ENCODE assay signal across 20 cellular contexts in the genomic region with DNA sequence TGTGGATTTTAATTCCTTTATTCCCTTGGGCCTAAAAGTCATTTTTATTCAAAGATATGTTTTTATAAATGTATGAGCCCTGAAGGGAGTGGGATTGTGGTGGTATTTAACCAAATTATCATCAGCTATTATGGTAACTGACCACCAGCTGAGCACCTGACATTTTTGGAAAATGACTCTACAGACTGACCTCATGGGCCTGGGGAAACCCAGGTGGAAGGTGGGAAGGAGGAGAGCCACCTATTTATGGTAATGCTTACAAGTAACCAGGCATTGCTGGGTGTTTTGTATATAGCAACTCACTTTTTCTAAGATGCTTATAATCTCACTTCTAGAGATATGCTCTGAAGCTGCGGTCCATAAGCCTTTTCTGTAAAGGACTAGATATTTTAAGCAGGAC. TPM values are rescaled to one million over a fixed set of nuclear protein-coding genes. Genes with fewer than 3 reads are reported as not detected.
"Had no signal": no experiment of that assay in that cellular context is flagged by ENCODE, and none has a peak within 500 bp of the region (broad histone marks: within the 10 kb centered on the region; RNA-seq: fewer than 3 reads in every experiment).

No MANE protein-coding gene starts in this region.

- H3K36me3 ChIP-seq: left ventricle myocardium inferior, ovary, right atrium auricular region, right lobe of liver, tibial nerve, vagina had no signal

- DNase-seq: kidney; left ventricle myocardium inferior; mesendoderm; naive B cell; ovary; right lobe of liver; stimulated activated CD4-positive, alpha-beta T cell treated with anti-CD3 and anti-CD28 coated beads, Interleukin-1b, Interleukin-23, amount 100 ng/mL, for 48 hours; stimulated activated CD4-positive, alpha-beta T cell treated with anti-CD3 and anti-CD28 coated beads, Interleukin-2, amount 100 ng/mL, for 48 hours; stimulated activated CD4-positive, alpha-beta T cell treated with anti-CD3 and anti-CD28 coated beads, Interleukin-4, amount 100 ng/mL, for 4 hours; stimulated activated CD8-positive, alpha-beta memory T cell treated with anti-CD3 and anti-CD28 coated beads, Interleukin-4, amount 100 ng/mL, for 48 hours; stimulated activated naive CD4-positive, alpha-beta T cell treated with Interleukin-2 at 50 U/mL for 16 hours; stimulated activated naive CD8-positive, alpha-beta T cell treated with anti-CD3 and anti-CD28 coated beads, Interleukin-15, amount 100 ng/mL, for 72 hours; substantia nigra had no signal

- H3K9me3 ChIP-seq: left ventricle myocardium inferior, ovary, right atrium auricular region, right lobe of liver, tibial nerve, vagina had no signal

- H3K27me3 ChIP-seq: ovary, right atrium auricular region, right lobe of liver, tibial nerve, vagina had no signal

- H3K4me3 ChIP-seq: hepatocyte, left ventricle myocardium inferior, lung, ovary, right atrium auricular region, right lobe of liver, smooth muscle cell, tibial nerve, vagina had no signal

- H3K27ac ChIP-seq: hepatocyte, left ventricle myocardium inferior, ovary, right atrium auricular region, right lobe of liver, tibial nerve, vagina had no signal

- H3K4me1 ChIP-seq: right lobe of liver had no signal

RNA-seq across cellular contexts. Expression of a gene that starts 22.3 kb away (rescaled TPM):
- total RNA-seq: natural killer cell treated with Interleukin-12 subunit alpha and Interleukin-12 subunit beta and Interleukin-15 and Interleukin-18, amount 100 ng/mL, for 72 hours had no signal
